Comparison of ENCODE assay signal across 8 cellular contexts in the genomic region with DNA sequence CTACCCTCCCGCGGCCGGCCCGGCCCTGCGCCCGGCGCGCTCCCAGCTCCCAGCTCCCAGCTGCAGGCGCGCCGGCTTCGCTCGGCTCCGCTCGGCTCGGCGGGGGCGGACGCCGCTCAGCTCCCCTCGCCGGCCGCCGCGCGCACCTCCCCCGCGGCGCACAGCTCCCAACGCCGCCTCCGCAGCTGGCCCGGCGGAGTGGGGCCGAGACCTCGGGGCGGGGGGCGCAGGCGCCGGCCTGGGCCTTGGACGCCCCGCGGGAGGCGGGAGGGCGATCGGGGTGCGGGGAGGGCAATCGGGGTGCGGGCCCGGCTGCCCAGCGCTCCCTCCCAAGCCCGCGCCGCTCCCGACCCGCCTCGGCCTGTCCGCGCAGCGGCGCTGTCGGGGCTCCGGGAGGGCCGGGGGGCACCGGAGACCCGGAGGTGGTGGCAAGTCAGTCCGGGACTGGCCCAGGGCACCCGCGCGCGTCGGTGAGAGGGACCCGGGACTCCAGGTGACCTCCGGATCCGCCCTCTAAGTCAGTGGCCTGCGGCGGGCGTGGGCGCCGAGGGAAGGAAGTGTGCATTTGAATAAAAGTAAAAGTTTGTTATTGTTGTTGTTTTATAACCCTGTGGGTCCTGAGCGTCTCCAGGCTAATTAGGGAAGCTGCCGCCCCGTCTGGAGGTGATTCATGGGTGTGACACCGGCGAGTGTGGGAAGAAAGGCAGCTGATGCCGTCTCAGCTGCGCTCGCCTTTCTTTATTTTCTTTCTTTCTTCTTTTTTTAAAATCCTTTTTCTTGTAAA.
DNase-seq lines count a peak whose midpoint lies in the region; ATAC-seq and TF ChIP-seq lines count a peak whose summit lies in the region.

A gene with protein sequence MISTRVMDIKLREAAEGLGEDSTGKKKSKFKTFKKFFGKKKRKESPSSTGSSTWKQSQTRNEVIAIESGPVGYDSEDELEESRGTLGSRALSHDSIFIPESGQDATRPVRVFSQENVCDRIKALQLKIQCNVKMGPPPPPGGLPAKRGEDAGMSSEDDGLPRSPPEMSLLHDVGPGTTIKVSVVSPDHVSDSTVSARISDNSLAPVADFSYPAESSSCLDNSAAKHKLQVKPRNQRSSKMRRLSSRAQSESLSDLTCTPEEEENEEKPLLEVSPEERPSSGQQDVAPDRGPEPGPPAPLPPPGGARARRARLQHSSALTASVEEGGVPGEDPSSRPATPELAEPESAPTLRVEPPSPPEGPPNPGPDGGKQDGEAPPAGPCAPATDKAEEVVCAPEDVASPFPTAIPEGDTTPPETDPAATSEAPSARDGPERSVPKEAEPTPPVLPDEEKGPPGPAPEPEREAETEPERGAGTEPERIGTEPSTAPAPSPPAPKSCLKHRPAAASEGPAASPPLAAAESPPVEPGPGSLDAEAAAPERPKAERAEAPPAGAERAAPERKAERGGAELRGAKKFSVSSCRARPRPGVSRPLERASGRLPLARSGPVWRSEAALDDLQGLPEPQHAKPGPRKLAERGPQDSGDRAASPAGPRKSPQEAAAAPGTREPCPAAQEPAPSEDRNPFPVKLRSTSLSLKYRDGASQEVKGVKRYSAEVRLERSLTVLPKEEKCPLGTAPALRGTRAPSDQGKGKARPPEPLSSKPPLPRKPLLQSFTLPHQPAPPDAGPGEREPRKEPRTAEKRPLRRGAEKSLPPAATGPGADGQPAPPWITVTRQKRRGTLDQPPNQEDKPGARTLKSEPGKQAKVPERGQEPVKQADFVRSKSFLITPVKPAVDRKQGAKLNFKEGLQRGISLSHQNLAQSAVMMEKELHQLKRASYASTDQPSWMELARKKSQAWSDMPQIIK (minus strand): TSS at position 93 of the 784 bp plus-strand sequence. CDS start 89,425 bp downstream, outside the sequence.

- no peak for TF ChIP-seq CTCF in fibroblast of mammary gland (conservative IDR thresholded peaks at IDR 0.05; ENCODE audit: control insufficient read depth, insufficient read depth, low read depth, low read length)

- H3K36me3 ChIP-seq in neuron (ENCODE audit: insufficient read depth, low read length), result no peaks in the 10 kb centered on the region

- H3K4me3 ChIP-seq in fibroblast of mammary gland (ENCODE audit: control insufficient read depth, low read depth, low read length), result peak within 1 kb of the TSS; percentile 25
- H3K4me3 ChIP-seq in neuron (ENCODE audit: low read length), result peak within 1 kb of the TSS; percentile 18

- H3K27me3 ChIP-seq in neuron (ENCODE audit: insufficient read depth, low read length), result peaks cover 69% of the 10 kb centered on the region

- H3K9me3 ChIP-seq in neuron (ENCODE audit: low read length), result no peaks in the 10 kb centered on the region

- TF ChIP-seq POLR2A in GM18505 (IDR thresholded peaks at IDR 0.05; ENCODE audit: borderline replicate concordance, extremely low read depth, insufficient read depth, insufficient read length), result no peak

- no peaks in the 10 kb centered on the region for H3K4me1 ChIP-seq in neuron (ENCODE audit: insufficient read depth, low read length)

- no peak for ATAC-seq in GM18505 (IDR thresholded peaks at IDR 0.05; ENCODE audit: unreplicated experiment)
- ATAC-seq in HG03108 (IDR thresholded peaks at IDR 0.05; ENCODE audit: unreplicated experiment), result no peak

- DNase-seq in SIG-M5 treated with dmso at 0.1 percent for 504 hours (lab: John Stamatoyannopoulos, UW; ENCODE audit: unreplicated experiment) (peak; percentile 15), SIG-M5 (lab: John Stamatoyannopoulos, UW) (no peak), fibroblast of mammary gland (ENCODE audit: low read depth) (no peak), NCI-H2029 treated with DMSO at 0.1 percent for 48 hours (lab: John Stamatoyannopoulos, UW) (no peak)
- peak; percentile 26 to 40 for DNase-seq in activated CD4-positive, alpha-beta T cell treated with anti-CD3 and anti-CD28 coated beads, Interleukin-2, amount 50 U/mL, for 48 hours

- no peak within 1 kb of the TSS for H2AFZ ChIP-seq in neuron (ENCODE audit: low read depth, low read length)

Comparison
In these comparisons a context has a peak if more than half of its experiments do, and no peak if none do; other contexts are left out.
1. DNase-seq: peak in SIG-M5 treated with dmso at 0.1 percent for 504 hours (single experiment) and activated CD4-positive, alpha-beta T cell treated with anti-CD3 and anti-CD28 coated beads, Interleukin-2, amount 50 U/mL, for 48 hours (2 of 2); none in SIG-M5 (single experiment), fibroblast of mammary gland (single experiment) and NCI-H2029 treated with DMSO at 0.1 percent for 48 hours (single experiment).